ENCODE assay signal across 1 cellular context in genomic region chr10:110824152-110824441, GRCh38.
TF ChIP-seq lines count a peak whose summit lies in the region.

No MANE protein-coding gene starts in this region.

TF ChIP-seq in endothelial cell of umbilical vein, 7 proteins besides CTCF, POLR2A, EP300 and RAD21:
- TF ChIP-seq POLR2AphosphoS5 (IDR thresholded peaks at IDR 0.05; ENCODE audit: insufficient read depth, low read depth, low read length), result no peak
- TF ChIP-seq EZH2 (IDR thresholded peaks at IDR 0.05; ENCODE audit: borderline replicate concordance, low read depth, low read length, severe bottlenecking), result no peak
- no peak for TF ChIP-seq MAX (IDR thresholded peaks at IDR 0.05; ENCODE audit: insufficient read depth, insufficient read length)
- TF ChIP-seq MYC (IDR thresholded peaks at IDR 0.05; ENCODE audit: low read depth, low read length), result no peak
- no peak for TF ChIP-seq GATA2 (IDR thresholded peaks at IDR 0.05; ENCODE audit: insufficient read depth, insufficient read length, low read depth, low read length)
- TF ChIP-seq JUN (IDR thresholded peaks at IDR 0.05; ENCODE audit: borderline replicate concordance, insufficient read depth, insufficient read length, low read depth), result no peak
- no peak for TF ChIP-seq FOS (IDR thresholded peaks at IDR 0.05; ENCODE audit: borderline replicate concordance, insufficient read depth, low read length)
